ENCODE assay signal across 17 cellular contexts in the genomic region with DNA sequence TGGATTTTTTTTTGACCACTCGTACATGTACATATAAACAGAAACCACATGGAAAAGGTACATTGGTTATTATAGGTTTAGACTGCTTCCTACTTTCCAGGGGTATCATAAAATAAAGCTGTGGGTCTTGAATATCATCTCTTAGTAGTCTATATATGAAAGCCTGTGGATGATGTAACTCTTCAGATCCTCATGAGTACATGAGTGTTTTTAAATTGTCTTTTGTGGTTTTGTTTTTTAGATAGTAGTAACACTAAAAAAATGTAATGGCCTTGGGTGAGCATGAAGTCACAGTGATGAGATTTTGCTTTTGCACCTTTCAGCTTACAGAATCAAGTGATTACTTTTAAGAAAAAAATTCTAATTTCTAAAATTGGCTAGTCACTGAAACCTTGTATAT.
DNase-seq lines count a peak whose midpoint lies in the region; ATAC-seq and TF ChIP-seq lines count a peak whose summit lies in the region.
"Had no signal": no experiment of that assay in that cellular context is flagged by ENCODE, and none has a peak within 500 bp of the region (broad histone marks: within the 10 kb centered on the region; RNA-seq: fewer than 3 reads in every experiment).

No MANE protein-coding gene starts in this region.

- TF ChIP-seq POLR2A in upper lobe of left lung (IDR thresholded peaks at IDR 0.05) = no peak

- H3K27ac ChIP-seq in osteoblast (ENCODE audit: low read depth, low read length) (no peak overlapping the region), upper lobe of left lung (no peak overlapping the region)
- H3K27ac ChIP-seq: brain microvascular endothelial cell, KMS-11, left lung, tibial artery had no signal

- TF ChIP-seq CTCF in epithelial cell of esophagus (IDR thresholded peaks at IDR 0.05; ENCODE audit: insufficient read depth, low read depth, low read length, missing control alignments) = no peak
- TF ChIP-seq CTCF in osteoblast (IDR thresholded peaks at IDR 0.05; ENCODE audit: extremely low read depth, low read depth, low read length) = no peak
- TF ChIP-seq CTCF in upper lobe of left lung (IDR thresholded peaks at IDR 0.05) = no peak

- peaks cover 4% of the 10 kb centered on the region for H4K20me1 ChIP-seq in osteoblast (ENCODE audit: insufficient read depth, low read length)

- DNase-seq in ELR (ENCODE audit: low read depth) = peak; percentile 57
- peak; percentile 0 for DNase-seq in MV-4-11 (lab: John Stamatoyannopoulos, UW)
- peak; percentile 16 for DNase-seq in epithelial cell of esophagus (ENCODE audit: low read depth)
- DNase-seq in osteoblast (ENCODE audit: insufficient read length, low spot score, missing footprints) = peak; percentile 45
- DNase-seq in NCI-H2171 treated with DMSO at 0.1 percent for 48 hours (lab: John Stamatoyannopoulos, UW) = no peak
- DNase-seq in upper lobe of left lung = no peak
- no peak for DNase-seq in inferior parietal cortex (ENCODE audit: extremely low spot score)
- DNase-seq: activated CD4-positive, CD25-positive, alpha-beta regulatory T cell treated with anti-CD3 and anti-CD28 coated beads, Interleukin-2, amount 50 U/mL, for 72 hours; activated CD8-positive, alpha-beta memory T cell treated with anti-CD3 and anti-CD28 coated beads, Interleukin-2, amount 50 U/mL, for 4 hours; activated naive CD4-positive, alpha-beta T cell; brain microvascular endothelial cell; left lung; NCI-H2227 treated with DMSO at 0.1 percent for 48 hours; posterior cingulate gyrus; T-helper 2 cell; tibial artery had no signal

- 91 to 93% methylated on average over 1 of the region's 1 CpG for WGBS in upper lobe of left lung, 2 donors

- H3K4me2 ChIP-seq in osteoblast (ENCODE audit: insufficient read depth, low read length) = no peak overlapping the region
- H3K4me2 ChIP-seq: KMS-11 had no signal

- H3K27me3 ChIP-seq in osteoblast (ENCODE audit: insufficient read depth, low read length) (no peaks in the 10 kb centered on the region), upper lobe of left lung (no peaks in the 10 kb centered on the region)
- H3K27me3 ChIP-seq: brain microvascular endothelial cell, left lung, tibial artery had no signal

- no peak for TF ChIP-seq EP300 in upper lobe of left lung (IDR thresholded peaks at IDR 0.05)

- no peak overlapping the region for H2AFZ ChIP-seq in osteoblast (ENCODE audit: low read length)

- H3K4me3 ChIP-seq in epithelial cell of esophagus (ENCODE audit: low read length) (no peak overlapping the region), osteoblast (ENCODE audit: insufficient read depth, low read length) (no peak overlapping the region), upper lobe of left lung (no peak overlapping the region)
- H3K4me3 ChIP-seq: left lung, tibial artery had no signal

- H3K9me3 ChIP-seq in osteoblast (ENCODE audit: low read depth, low read length) (no peaks in the 10 kb centered on the region), upper lobe of left lung (no peaks in the 10 kb centered on the region)
- H3K9me3 ChIP-seq: left lung, tibial artery had no signal

- H3K79me2 ChIP-seq in osteoblast (ENCODE audit: insufficient read depth, low read length) = peaks cover 2% of the 10 kb centered on the region

- ATAC-seq in upper lobe of left lung (ENCODE audit: low FRiP score in 2 of 2) = no peak
- ATAC-seq: left lung had no signal

- peaks cover 60% of the 10 kb centered on the region for H3K36me3 ChIP-seq in osteoblast (ENCODE audit: insufficient read depth, low read length)
- peaks cover 8 to 90% (median 45%) of the 10 kb centered on the region in 4 donors for H3K36me3 ChIP-seq in upper lobe of left lung

- H3K4me1 ChIP-seq in osteoblast (ENCODE audit: insufficient read depth, low read length) = no peaks in the 10 kb centered on the region
- H3K4me1 ChIP-seq in upper lobe of left lung = no peaks in the 10 kb centered on the region
- H3K4me1 ChIP-seq: left lung, tibial artery had no signal

Comparison
In these comparisons a context has a peak if more than half of its experiments do, and no peak if none do; other contexts are left out.
1. DNase-seq: peak in ELR (single experiment), MV-4-11 (single experiment), epithelial cell of esophagus (single experiment) and osteoblast (single experiment); none in NCI-H2171 treated with DMSO at 0.1 percent for 48 hours (single experiment), upper lobe of left lung (0 of 2) and inferior parietal cortex (single experiment).